In genomic region chr4:184807797-184808718, GRCh38 we compare ENCODE assay signal across 9 cellular contexts. TPM values are rescaled to one million over a fixed set of nuclear protein-coding genes. Genes with fewer than 3 reads are reported as not detected.
DNase-seq lines count a peak whose midpoint lies in the region; ATAC-seq and TF ChIP-seq lines count a peak whose summit lies in the region.
"Had no signal": no experiment of that assay in that cellular context is flagged by ENCODE, and none has a peak within 500 bp of the region (broad histone marks: within the 10 kb centered on the region; RNA-seq: fewer than 3 reads in every experiment).

No MANE protein-coding gene starts in this region.

- no peaks in the 10 kb centered on the region for H3K36me3 ChIP-seq in lung (ENCODE audit: control insufficient read depth in 2 of 2, insufficient read depth in 2 of 2, low read length in 2 of 2)

- no peaks in the 10 kb centered on the region for H3K9me3 ChIP-seq in lung (ENCODE audit: control insufficient read depth in 2 of 2, insufficient read depth in 1 of 2, low read length in 1 of 2)

- H3K4me1 ChIP-seq in lung (ENCODE audit: control insufficient read depth in 2 of 2, insufficient read depth in 2 of 2, low read length in 2 of 2), result peaks cover 11 to 26% of the 10 kb centered on the region in 2 donors

- 56 to 68% methylated on average over 9 of the region's 9 CpGs for WGBS in lung, 2 donors

- DNase-seq in AG10803 (ENCODE audit: low read depth), result peak; percentile 54
- peak; percentile 47 for DNase-seq in NCI-H1436 treated with DMSO at 0.1 percent for 48 hours (lab: John Stamatoyannopoulos, UW)
- DNase-seq in caudate nucleus (lab: John Stamatoyannopoulos, UW), result peak in 58 of 61 donors; percentile 22 to 89 (median 72)
- DNase-seq in lung (ENCODE audit: low spot score), result no peak
- no peak for DNase-seq in HK-2 (ENCODE audit: unreplicated experiment)
- DNase-seq: stimulated activated CD4-positive, alpha-beta T cell treated with anti-CD3 and anti-CD28 coated beads, Interleukin-15, amount 100 ng/mL, for 24 hours had no signal

- TF ChIP-seq CTCF in AG10803 (conservative IDR thresholded peaks at IDR 0.05; ENCODE audit: low read length), result no peak
- no peak for TF ChIP-seq CTCF in lung (IDR thresholded peaks at IDR 0.05; ENCODE audit: control extremely low read depth, extremely low read depth)

- H3K27ac ChIP-seq in caudate nucleus (ENCODE audit: low read depth, low read length) (peak overlapping the region; percentile 86), lung (ENCODE audit: low read depth in 1 of 2, low read length in 1 of 2) (peak overlapping the region; percentile 2 to 72)

- ATAC-seq in lung (ENCODE audit: insufficient read depth, low FRiP score), result no peak
- no peak for ATAC-seq in GM19463 (IDR thresholded peaks at IDR 0.05; ENCODE audit: unreplicated experiment)
- ATAC-seq in GM19328 (IDR thresholded peaks at IDR 0.05; ENCODE audit: unreplicated experiment), result no peak
- no peak for ATAC-seq in HG02588 (IDR thresholded peaks at IDR 0.05; ENCODE audit: unreplicated experiment)

- no peak overlapping the region for H3K4me3 ChIP-seq in AG10803 (ENCODE audit: low read length)
- H3K4me3 ChIP-seq in lung, result no peak overlapping the region

- H3K27me3 ChIP-seq in lung (ENCODE audit: control insufficient read depth, insufficient read depth), result no peaks in the 10 kb centered on the region

RNA-seq across cellular contexts. Expression of gene ACSL1, which starts 17.7 kb away (rescaled TPM):
- total RNA-seq in lung, result 100 to 1,000 TPM in 1 of 2 donors, 10 to 100 TPM in 1; 89.5 to 242 TPM
- 100 to 1,000 TPM; 134 to 731 TPM for polyA plus RNA-seq in lung

Comparison
In these comparisons a context has a peak if more than half of its experiments do, and no peak if none do; other contexts are left out.
1. DNase-seq: peak in AG10803 (single experiment), NCI-H1436 treated with DMSO at 0.1 percent for 48 hours (single experiment) and caudate nucleus (58 of 61); none in lung (single experiment) and HK-2 (single experiment).